ENCODE assay signal across 8 cellular contexts in genomic region chr2:49770919-49771318, GRCh38.
A peak's percentile ranks its signal among the peaks of the same experiment; 100 is the strongest.
DNase-seq lines count a peak whose midpoint lies in the region; ATAC-seq and TF ChIP-seq lines count a peak whose summit lies in the region.

No MANE protein-coding gene starts in this region.

- BruUV-seq in OCI-LY7 (replicated peaks; lab: Mats Ljungman, UMichigan): no TSS peak

- TF ChIP-seq CTCF in OCI-LY7 (conservative IDR thresholded peaks at IDR 0.05; ENCODE audit: low read length) (0 out of 2 replicates have a peak, but pooled peaks have one; percentile 13), cardiac muscle cell (IDR thresholded peaks at IDR 0.05; ENCODE audit: low read depth, low read length) (peak; percentile 27)

- no peaks in the 10 kb centered on the region for H3K9me2 ChIP-seq in OCI-LY7 (ENCODE audit: insufficient read depth, low read length)

- ATAC-seq in stimulated activated effector memory CD8-positive, alpha-beta T cell treated with anti-CD3 and anti-CD28 coated beads, Interleukin-12 subunit alpha, Interleukin-12 subunit beta, amount 100 ng/mL, for 72 hours: peak; percentile 39
- no peak for ATAC-seq in GM21717 (IDR thresholded peaks at IDR 0.05; ENCODE audit: unreplicated experiment)

- H3K36me3 Mint-ChIP-seq in stimulated activated effector memory CD8-positive, alpha-beta T cell treated with anti-CD3 and anti-CD28 coated beads, Interleukin-12 subunit alpha, Interleukin-12 subunit beta, amount 100 ng/mL, for 72 hours: no peaks in the 10 kb centered on the region

- H3K27me3 ChIP-seq in cardiac muscle cell: no peaks in the 10 kb centered on the region

- H3K4me1 ChIP-seq in OCI-LY7 (ENCODE audit: insufficient read depth, low read length, poor library complexity, severe bottlenecking) (no peaks in the 10 kb centered on the region), cardiac muscle cell (ENCODE audit: low read depth) (no peaks in the 10 kb centered on the region)

- H3K9me3 ChIP-seq in OCI-LY7 (ENCODE audit: low read length) (no peaks in the 10 kb centered on the region), cardiac muscle cell (ENCODE audit: low read depth) (no peaks in the 10 kb centered on the region)

- H3K27ac ChIP-seq in OCI-LY7 (ENCODE audit: low read depth, low read length, poor library complexity, severe bottlenecking) (no peak overlapping the region), cardiac muscle cell (no peak overlapping the region)

- H3K4me1 Mint-ChIP-seq in stimulated activated effector memory CD8-positive, alpha-beta T cell treated with anti-CD3 and anti-CD28 coated beads, Interleukin-12 subunit alpha, Interleukin-12 subunit beta, amount 100 ng/mL, for 72 hours: no peaks in the 10 kb centered on the region

- H3K36me3 ChIP-seq in OCI-LY7 (ENCODE audit: insufficient read depth, low read length): no peaks in the 10 kb centered on the region
- no peaks in the 10 kb centered on the region for H3K36me3 ChIP-seq in cardiac muscle cell

- H4K20me1 ChIP-seq in OCI-LY7 (ENCODE audit: insufficient read depth, low read length): no peaks in the 10 kb centered on the region

- no peak overlapping the region for H3K27ac Mint-ChIP-seq in stimulated activated effector memory CD8-positive, alpha-beta T cell treated with anti-CD3 and anti-CD28 coated beads, Interleukin-12 subunit alpha, Interleukin-12 subunit beta, amount 100 ng/mL, for 72 hours

- POLR2A ChIA-PET in OCI-LY7 (lab: Charles Lee): no interaction called here

- intact Hi-C loops in OCI-LY7 (cut with micrococcal nuclease; ENCODE audit: unreplicated experiment): no loop called here

- DNase-seq in NK-92 treated with Interleukin-12 subunit alpha and Interleukin-12 subunit beta, amount 100 ng/mL, for 24 hours (lab: John Stamatoyannopoulos, UW): peak; percentile 3
- DNase-seq in NK-92 (lab: John Stamatoyannopoulos, UW; ENCODE audit: unreplicated experiment): no peak
- DNase-seq in OCI-LY7 (ENCODE audit: low spot score): no peak
- DNase-seq in cardiac muscle cell (ENCODE audit: low read depth in 1 of 2, low spot score in 1 of 2): peak; percentile 28 to 75
- no peak for DNase-seq in stimulated activated effector memory CD8-positive, alpha-beta T cell treated with anti-CD3 and anti-CD28 coated beads, Interleukin-12 subunit alpha, Interleukin-12 subunit beta, amount 100 ng/mL, for 72 hours (ENCODE audit: low spot score in 2 of 2)
- no peak for DNase-seq in stimulated activated CD4-positive, alpha-beta T cell treated with anti-CD3 and anti-CD28 coated beads, Interleukin-4, amount 100 ng/mL, for 24 hours
- DNase-seq in DMS153 (lab: John Stamatoyannopoulos, UW): no peak

- peaks cover 9% of the 10 kb centered on the region for H3K9me3 Mint-ChIP-seq in stimulated activated effector memory CD8-positive, alpha-beta T cell treated with anti-CD3 and anti-CD28 coated beads, Interleukin-12 subunit alpha, Interleukin-12 subunit beta, amount 100 ng/mL, for 72 hours

- CTCF ChIA-PET in OCI-LY7 (lab: Charles Lee; ENCODE audit: unreplicated experiment): no interaction called here

- no peak overlapping the region for H2AFZ ChIP-seq in OCI-LY7 (ENCODE audit: low read length)

- no peaks in the 10 kb centered on the region for H3K79me2 ChIP-seq in OCI-LY7 (ENCODE audit: insufficient read depth, low read depth, low read length)

- H3K4me2 ChIP-seq in OCI-LY7 (ENCODE audit: low read length): no peak overlapping the region

- H3K4me3 Mint-ChIP-seq in stimulated activated effector memory CD8-positive, alpha-beta T cell treated with anti-CD3 and anti-CD28 coated beads, Interleukin-12 subunit alpha, Interleukin-12 subunit beta, amount 100 ng/mL, for 72 hours: no peak overlapping the region

- H3K4me3 ChIP-seq in OCI-LY7 (ENCODE audit: low read depth, low read length, poor library complexity, severe bottlenecking): no peak overlapping the region
- H3K4me3 ChIP-seq in cardiac muscle cell: no peak overlapping the region

Comparison
In these comparisons a context has a peak if more than half of its experiments do, and no peak if none do; other contexts are left out.
1. DNase-seq: peak in NK-92 treated with Interleukin-12 subunit alpha and Interleukin-12 subunit beta, amount 100 ng/mL, for 24 hours (single experiment) and cardiac muscle cell (2 of 2); none in NK-92 (single experiment), OCI-LY7 (single experiment), stimulated activated effector memory CD8-positive, alpha-beta T cell treated with anti-CD3 and anti-CD28 coated beads, Interleukin-12 subunit alpha, Interleukin-12 subunit beta, amount 100 ng/mL, for 72 hours (0 of 2), stimulated activated CD4-positive, alpha-beta T cell treated with anti-CD3 and anti-CD28 coated beads, Interleukin-4, amount 100 ng/mL, for 24 hours (single experiment) and DMS153 (single experiment).